Comparison of ENCODE assay signal across 1 cellular context in the genomic region with DNA sequence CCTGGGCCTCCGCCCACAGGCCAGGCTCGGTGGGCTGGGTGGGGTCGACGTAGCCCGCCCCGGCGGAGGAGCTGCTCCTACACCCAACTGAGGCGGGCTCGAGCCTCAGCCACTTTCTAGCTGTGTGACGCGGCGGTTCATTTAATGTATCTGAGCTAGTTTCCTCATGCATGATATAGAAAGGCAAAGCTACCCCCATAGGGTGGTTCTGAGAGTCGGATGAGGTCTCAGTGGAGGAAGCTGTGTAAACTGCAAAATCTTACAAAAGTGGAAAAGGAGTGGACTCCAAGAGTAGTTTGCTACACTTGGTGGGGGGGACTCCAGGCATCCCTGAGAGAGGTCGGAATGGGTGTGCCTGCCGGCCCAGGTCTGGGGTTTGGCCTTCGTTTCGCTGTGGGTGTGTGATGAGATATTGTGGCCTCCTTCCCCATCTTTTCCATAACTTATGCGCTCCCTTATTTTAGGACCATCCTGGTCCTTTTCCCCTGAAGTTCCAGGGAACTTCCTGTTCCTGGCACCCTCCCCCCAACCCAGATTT.
A peak's percentile ranks its signal among the peaks of the same experiment; 100 is the strongest.
TF ChIP-seq lines count a peak whose summit lies in the region.

No MANE protein-coding gene starts in this region.

TF ChIP-seq in HEK293, 187 proteins besides CTCF, POLR2A, EP300 and RAD21 (continued from another document):
- TF ChIP-seq, protein P1, sequence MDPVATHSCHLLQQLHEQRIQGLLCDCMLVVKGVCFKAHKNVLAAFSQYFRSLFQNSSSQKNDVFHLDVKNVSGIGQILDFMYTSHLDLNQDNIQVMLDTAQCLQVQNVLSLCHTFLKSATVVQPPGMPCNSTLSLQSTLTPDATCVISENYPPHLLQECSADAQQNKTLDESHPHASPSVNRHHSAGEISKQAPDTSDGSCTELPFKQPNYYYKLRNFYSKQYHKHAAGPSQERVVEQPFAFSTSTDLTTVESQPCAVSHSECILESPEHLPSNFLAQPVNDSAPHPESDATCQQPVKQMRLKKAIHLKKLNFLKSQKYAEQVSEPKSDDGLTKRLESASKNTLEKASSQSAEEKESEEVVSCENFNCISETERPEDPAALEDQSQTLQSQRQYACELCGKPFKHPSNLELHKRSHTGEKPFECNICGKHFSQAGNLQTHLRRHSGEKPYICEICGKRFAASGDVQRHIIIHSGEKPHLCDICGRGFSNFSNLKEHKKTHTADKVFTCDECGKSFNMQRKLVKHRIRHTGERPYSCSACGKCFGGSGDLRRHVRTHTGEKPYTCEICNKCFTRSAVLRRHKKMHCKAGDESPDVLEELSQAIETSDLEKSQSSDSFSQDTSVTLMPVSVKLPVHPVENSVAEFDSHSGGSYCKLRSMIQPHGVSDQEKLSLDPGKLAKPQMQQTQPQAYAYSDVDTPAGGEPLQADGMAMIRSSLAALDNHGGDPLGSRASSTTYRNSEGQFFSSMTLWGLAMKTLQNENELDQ (tag by site-specific recombination; IDR thresholded peaks at IDR 0.05; ENCODE audit: low read depth), result no peak
- TF ChIP-seq, protein P2, sequence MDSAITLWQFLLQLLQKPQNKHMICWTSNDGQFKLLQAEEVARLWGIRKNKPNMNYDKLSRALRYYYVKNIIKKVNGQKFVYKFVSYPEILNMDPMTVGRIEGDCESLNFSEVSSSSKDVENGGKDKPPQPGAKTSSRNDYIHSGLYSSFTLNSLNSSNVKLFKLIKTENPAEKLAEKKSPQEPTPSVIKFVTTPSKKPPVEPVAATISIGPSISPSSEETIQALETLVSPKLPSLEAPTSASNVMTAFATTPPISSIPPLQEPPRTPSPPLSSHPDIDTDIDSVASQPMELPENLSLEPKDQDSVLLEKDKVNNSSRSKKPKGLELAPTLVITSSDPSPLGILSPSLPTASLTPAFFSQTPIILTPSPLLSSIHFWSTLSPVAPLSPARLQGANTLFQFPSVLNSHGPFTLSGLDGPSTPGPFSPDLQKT (IDR thresholded peaks at IDR 0.05; ENCODE audit: borderline replicate concordance, low read depth, low read length), result no peak
- TF ChIP-seq ZNF677 (tag by site-specific recombination; IDR thresholded peaks at IDR 0.05) (no peak), SP3 (tag by site-specific recombination; IDR thresholded peaks at IDR 0.05) (peak; percentile 5; the same call in 1 of the 2 replicates), SP2 (tag by site-specific recombination; IDR thresholded peaks at IDR 0.05) (peak; percentile 3; the same call in 1 of the 2 replicates), KLF8 (tag by site-specific recombination; IDR thresholded peaks at IDR 0.05) (no peak), WT1 (tag by site-specific recombination; IDR thresholded peaks at IDR 0.05) (no peak)
TF ChIP-seq in HEK293: peak in this region for 11.
